ENCODE assay signal across 11 cellular contexts in genomic region chr21:36430841-36431240, GRCh38. TPM values are rescaled to one million over a fixed set of nuclear protein-coding genes. Genes with fewer than 3 reads are reported as not detected.
DNase-seq lines count a peak whose midpoint lies in the region; ATAC-seq, FAIRE-seq and TF ChIP-seq lines count a peak whose summit lies in the region.
"Had no signal": no experiment of that assay in that cellular context is flagged by ENCODE, and none has a peak within 500 bp of the region (broad histone marks: within the 10 kb centered on the region; RNA-seq: fewer than 3 reads in every experiment).

No MANE protein-coding gene starts in this region.

- H3K9me3 ChIP-seq in SJCRH30 (replicated peaks) (no peaks in the 10 kb centered on the region), psoas muscle (no peaks in the 10 kb centered on the region)

- BruUV-seq in Calu3 (replicated peaks; lab: Mats Ljungman, UMichigan): no TSS peak

- H3K27ac ChIP-seq in SJCRH30: peak overlapping the region; percentile 90
- peak overlapping the region; percentile 94 for H3K27ac ChIP-seq in epithelial cell of prostate
- H3K27ac ChIP-seq in psoas muscle: peak overlapping the region; percentile 94

- no peaks in the 10 kb centered on the region for H3K27me3 Mint-ChIP-seq in Calu3 (ENCODE audit: unreplicated experiment)
- H3K27me3 Mint-ChIP-seq: progenitor cell of endocrine pancreas had no signal

- 60 to 78% (median 63%) methylated on average over 4 of the region's 4 CpGs for WGBS in psoas muscle, 3 donors

- H3K36me3 ChIP-seq in SJCRH30 (no peaks in the 10 kb centered on the region), psoas muscle (ENCODE audit: insufficient read depth in 1 of 2, low read depth in 1 of 2) (no peaks in the 10 kb centered on the region)

- FAIRE-seq in GM12891 (lab: Jason Lieb, UNC): no peak

- H3K4me1 ChIP-seq in SJCRH30: peaks cover 13% of the 10 kb centered on the region
- peaks cover 20% of the 10 kb centered on the region for H3K4me1 ChIP-seq in psoas muscle

- peaks cover 17% of the 10 kb centered on the region for H3K4me1 Mint-ChIP-seq in Calu3 (ENCODE audit: low read depth, unreplicated experiment)

- TF ChIP-seq POLR2A in GM12891 (IDR thresholded peaks at IDR 0.05; ENCODE audit: low read depth, low read length): no peak

- DNase-seq in Calu3: no peak
- no peak for DNase-seq in SJCRH30
- DNase-seq in epithelial cell of prostate (ENCODE audit: low read depth, low spot score): no peak
- DNase-seq in psoas muscle: no peak
- DNase-seq in NCI-H146 (lab: John Stamatoyannopoulos, UW): no peak
- no peak for DNase-seq in GM12891 (ENCODE audit: insufficient read length, low spot score)
- DNase-seq: DND-41, NCI-H187 treated with DMSO at 0.1 percent for 48 hours had no signal

- H3K4me3 ChIP-seq in SJCRH30 (peak overlapping the region; percentile 44), psoas muscle (peak overlapping the region; percentile 63)

- no peaks in the 10 kb centered on the region for H3K9me3 Mint-ChIP-seq in Calu3 (ENCODE audit: low read depth, unreplicated experiment)

- intact Hi-C loops in Calu3 (cut with micrococcal nuclease; ENCODE audit: unreplicated experiment): loop anchor here (5.0 kb wide), 1 partner anchor 41 kb away; no protein-coding TSS in a partner anchor
- intact Hi-C loops in psoas muscle (cut with DNase I): no loop called here

- TF ChIP-seq CTCF in Calu3 (IDR thresholded peaks at IDR 0.05; ENCODE audit: unreplicated experiment) (no peak), psoas muscle (IDR thresholded peaks at IDR 0.05) (no peak)

- ATAC-seq in psoas muscle (peak in 1 of 4 donors; percentile 12), GM18861 (IDR thresholded peaks at IDR 0.05; ENCODE audit: unreplicated experiment) (no peak), HG02885 (IDR thresholded peaks at IDR 0.05; ENCODE audit: poor library complexity, unreplicated experiment) (no peak)

- peak overlapping the region; percentile 74 for H3K4me3 Mint-ChIP-seq in Calu3 (ENCODE audit: low read depth, unreplicated experiment)

- H3K36me3 Mint-ChIP-seq in Calu3 (ENCODE audit: insufficient read depth, unreplicated experiment): peaks cover 30% of the 10 kb centered on the region

- no peaks in the 10 kb centered on the region for H3K27me3 ChIP-seq in SJCRH30
- no peaks in the 10 kb centered on the region for H3K27me3 ChIP-seq in psoas muscle (ENCODE audit: insufficient read depth in 3 of 3, low read length in 2 of 3)

- CTCF ChIA-PET in Calu3 (lab: Charles Lee): interaction anchor here (0.7 to 1.4 kb wide), 2 partner anchors 47 to 566 kb away, joined by 4 read pairs; no protein-coding TSS in a partner anchor

- H3K27ac Mint-ChIP-seq in Calu3 (ENCODE audit: unreplicated experiment): peak overlapping the region; percentile 89

TF ChIP-seq in GM12891, 5 proteins besides CTCF, POLR2A, EP300 and RAD21:
- TF ChIP-seq POU2F2 (IDR thresholded peaks at IDR 0.05; ENCODE audit: low read depth, low read length) (no peak), PAX5 (IDR thresholded peaks at IDR 0.05; ENCODE audit: insufficient read depth, low read length, severe bottlenecking) (no peak), TAF1 (IDR thresholded peaks at IDR 0.05; ENCODE audit: low read depth, low read length) (no peak), SPI1 (IDR thresholded peaks at IDR 0.05; ENCODE audit: low read depth, low read length) (no peak), POLR2AphosphoS5 (IDR thresholded peaks at IDR 0.05; ENCODE audit: low read depth, low read length) (no peak)

RNA-seq across cellular contexts. Expression of gene CHAF1B, which starts 45.6 kb away (rescaled TPM):
- total RNA-seq in Calu3 (2022) (13.2 and 16.0 TPM in 2 replicates), psoas muscle (10 to 100 TPM in 2 of 4 donors, 1 to 10 TPM in 2; 2.6 to 12.6 (median 8.1) TPM)
- total RNA-seq in SJCRH30 (2014; rRNA removed; shearing (Covaris generic)): 18.7 and 19.5 TPM in 2 replicates
- polyA plus RNA-seq in psoas muscle: 10 to 100 TPM in 1 of 3 donors, 1 to 10 TPM in 1, under 1 TPM in 1; 0.68 to 10.4 (median 8.4) TPM
- 8.6 TPM for polyA plus RNA-seq in GM12891 (2012; ENCODE audit: low read depth, missing spikeins)

RNA-seq across cellular contexts. Expression of gene CLDN14, which starts 49.1 kb away (rescaled TPM):
- total RNA-seq in Calu3 (2022) (not detected in 2 replicates), psoas muscle (not detected)
- not detected in 2 replicates for total RNA-seq in SJCRH30 (2014; rRNA removed; shearing (Covaris generic))
- under 1 TPM; 0.04 to 0.31 (median 0.07) TPM for polyA plus RNA-seq in psoas muscle
- 13.8 TPM for polyA plus RNA-seq in GM12891 (2012; ENCODE audit: low read depth, missing spikeins)
- total RNA-seq: progenitor cell of endocrine pancreas had no signal
